In genomic region chr6:39166189-39166917, GRCh38 we compare ENCODE assay signal across 8 cellular contexts. TPM values are rescaled to one million over a fixed set of nuclear protein-coding genes. Genes with fewer than 3 reads are reported as not detected.
DNase-seq lines count a peak whose midpoint lies in the region; ATAC-seq and TF ChIP-seq lines count a peak whose summit lies in the region.

No MANE protein-coding gene starts in this region.

- POLR2A ChIA-PET in activated CD4-positive, alpha-beta T cell treated with anti-CD3 and anti-CD28 coated beads, Interleukin-2, amount 10 ng/mL, durations not matched to agents 7 days and 5 days (lab: Charles Lee), result no interaction called here

- no TSS peak for BruUV-seq in Calu3 (replicated peaks; lab: Mats Ljungman, UMichigan)

- H3K4me3 ChIP-seq in coronary artery, result no peak overlapping the region
- H3K4me3 ChIP-seq in lower leg skin (ENCODE audit: low read depth, poor library complexity, severe bottlenecking), result no peak overlapping the region

- peak; percentile 96 for DNase-seq in Calu3
- DNase-seq in NCI-H460 (ENCODE audit: extremely low read depth, low read depth), result peak; percentile 50
- DNase-seq in activated CD4-positive, alpha-beta T cell treated with anti-CD3 and anti-CD28 coated beads, Interleukin-2, amount 10 ng/mL, durations not matched to agents 7 days and 5 days, result peak; percentile 85
- DNase-seq in coronary artery (ENCODE audit: low spot score), result no peak
- DNase-seq in lower leg skin (ENCODE audit: low spot score in 2 of 2), result peak; percentile 54 to 93
- peak; percentile 76 to 85 (median 84) for DNase-seq in stimulated activated CD4-positive, alpha-beta T cell treated with anti-CD3 and anti-CD28 coated beads, TNF-alpha, amount 100 ng/mL, for 48 hours (ENCODE audit: low read depth in 3 of 3)

- 28 to 30% methylated on average over 20 of the region's 20 CpGs for WGBS in lower leg skin, 2 donors

- H3K27ac Mint-ChIP-seq in Calu3 (ENCODE audit: unreplicated experiment), result no peak overlapping the region
- H3K27ac Mint-ChIP-seq in activated CD4-positive, alpha-beta T cell treated with anti-CD3 and anti-CD28 coated beads, Interleukin-2, amount 10 ng/mL, durations not matched to agents 7 days and 5 days, result no peak overlapping the region

- no peak for TF ChIP-seq POLR2A in lower leg skin (IDR thresholded peaks at IDR 0.05)

- peak; percentile 99 for TF ChIP-seq CTCF in Calu3 (IDR thresholded peaks at IDR 0.05; ENCODE audit: unreplicated experiment)
- peak; percentile 86 for TF ChIP-seq CTCF in coronary artery (IDR thresholded peaks at IDR 0.05)
- TF ChIP-seq CTCF in lower leg skin (IDR thresholded peaks at IDR 0.05), result peak in 1 of 3 donors; percentile 77

- no peak overlapping the region for H3K27ac ChIP-seq in coronary artery

- no peaks in the 10 kb centered on the region for H3K27me3 Mint-ChIP-seq in Calu3 (ENCODE audit: unreplicated experiment)
- no peaks in the 10 kb centered on the region for H3K27me3 Mint-ChIP-seq in activated CD4-positive, alpha-beta T cell treated with anti-CD3 and anti-CD28 coated beads, Interleukin-2, amount 10 ng/mL, durations not matched to agents 7 days and 5 days

- CTCF ChIA-PET in Calu3 (lab: Charles Lee), result interaction anchor here (0.8 to 3.9 kb wide), 6 partner anchors 20 to 143 kb away, joined by 3 to 31 read pairs (median 6); no protein-coding TSS in a partner anchor
- CTCF ChIA-PET in activated CD4-positive, alpha-beta T cell treated with anti-CD3 and anti-CD28 coated beads, Interleukin-2, amount 10 ng/mL, durations not matched to agents 7 days and 5 days (lab: Charles Lee), result interaction anchor here (0.9 to 9.7 kb wide), 10 partner anchors 10 to 143 kb away, joined by 3 to 91 read pairs (median 4); no protein-coding TSS in a partner anchor

- H3K4me1 Mint-ChIP-seq in Calu3 (ENCODE audit: low read depth, unreplicated experiment), result peaks cover 32% of the 10 kb centered on the region
- H3K4me1 Mint-ChIP-seq in activated CD4-positive, alpha-beta T cell treated with anti-CD3 and anti-CD28 coated beads, Interleukin-2, amount 10 ng/mL, durations not matched to agents 7 days and 5 days, result peaks cover 5% of the 10 kb centered on the region

- no peaks in the 10 kb centered on the region for H3K9me3 Mint-ChIP-seq in Calu3 (ENCODE audit: low read depth, unreplicated experiment)
- no peaks in the 10 kb centered on the region for H3K9me3 Mint-ChIP-seq in activated CD4-positive, alpha-beta T cell treated with anti-CD3 and anti-CD28 coated beads, Interleukin-2, amount 10 ng/mL, durations not matched to agents 7 days and 5 days

- no peak overlapping the region for H3K4me3 Mint-ChIP-seq in Calu3 (ENCODE audit: low read depth, unreplicated experiment)
- no peak overlapping the region for H3K4me3 Mint-ChIP-seq in activated CD4-positive, alpha-beta T cell treated with anti-CD3 and anti-CD28 coated beads, Interleukin-2, amount 10 ng/mL, durations not matched to agents 7 days and 5 days

- intact Hi-C loops in Calu3 (cut with micrococcal nuclease; ENCODE audit: unreplicated experiment), result loop anchor here (1.0 to 5.0 kb wide), 3 partner anchors 36 to 137 kb away; no protein-coding TSS in a partner anchor
- intact Hi-C loops in lower leg skin (cut with DNase I; ENCODE audit: low total_unique reads), result loop anchor here (5.0 kb wide), 1 partner anchor 136 kb away; no protein-coding TSS in a partner anchor

- H3K36me3 Mint-ChIP-seq in Calu3 (ENCODE audit: insufficient read depth, unreplicated experiment), result peaks cover 11% of the 10 kb centered on the region
- no peaks in the 10 kb centered on the region for H3K36me3 Mint-ChIP-seq in activated CD4-positive, alpha-beta T cell treated with anti-CD3 and anti-CD28 coated beads, Interleukin-2, amount 10 ng/mL, durations not matched to agents 7 days and 5 days (ENCODE audit: low read depth)

- peak; percentile 68 for ATAC-seq in HG02798 (IDR thresholded peaks at IDR 0.05; ENCODE audit: poor library complexity, unreplicated experiment)
- no peak for ATAC-seq in HG03571 (IDR thresholded peaks at IDR 0.05; ENCODE audit: unreplicated experiment)

RNA-seq across cellular contexts. Expression of gene SAYSD1, which starts 51.4 kb away (rescaled TPM):
- total RNA-seq in Calu3 (2022), result 23.2 and 23.7 TPM in 2 replicates
- 7.1 and 8.9 TPM in 2 replicates for total RNA-seq in NCI-H460 (2014; rRNA removed; shearing (Covaris generic))
- polyA plus RNA-seq in NCI-H460 (2014; cell fraction: nucleus; rRNA removed), result 2.4 and 6.0 TPM in 2 replicates
- 10 to 100 TPM; 14.3 to 15.1 TPM for total RNA-seq in activated CD4-positive, alpha-beta T cell treated with anti-CD3 and anti-CD28 coated beads, Interleukin-2, amount 10 ng/mL, durations not matched to agents 7 days and 5 days
- 10 to 100 TPM in 3 of 4 donors, 1 to 10 TPM in 1; 9.1 to 16.5 (median 15.1) TPM for total RNA-seq in lower leg skin
